ENCODE assay signal across 20 cellular contexts in genomic region chr7:101589052-101589451, GRCh38. TPM values are rescaled to one million over a fixed set of nuclear protein-coding genes. Genes with fewer than 3 reads are reported as not detected.
"Had no signal": no experiment of that assay in that cellular context is flagged by ENCODE, and none has a peak within 500 bp of the region (broad histone marks: within the 10 kb centered on the region; RNA-seq: fewer than 3 reads in every experiment).

No MANE protein-coding gene starts in this region.

- H3K9me3 Mint-ChIP-seq: activated CD4-positive, alpha-beta T cell treated with anti-CD3 and anti-CD28 coated beads, Interleukin-2, amount 10 ng/mL, durations not matched to agents 24 days and 14 days; activated naive CD4-positive, alpha-beta T cell treated with anti-CD3 and anti-CD28 coated beads, Interleukin-2, amount 50 U/mL, for 24 hours; natural killer cell treated with Interleukin-12 subunit alpha and Interleukin-12 subunit beta and Interleukin-15 and Interleukin-18, amount 100 ng/mL, for 72 hours; WTC11 had no signal

- H3K9me3 ChIP-seq: esophagus muscularis mucosa, left lung, psoas muscle, right lobe of liver, spleen, tibial nerve had no signal

- H3K4me3 Mint-ChIP-seq: activated CD4-positive, alpha-beta T cell treated with anti-CD3 and anti-CD28 coated beads, Interleukin-2, amount 10 ng/mL, durations not matched to agents 24 days and 14 days; activated naive CD4-positive, alpha-beta T cell treated with anti-CD3 and anti-CD28 coated beads, Interleukin-2, amount 50 U/mL, for 24 hours; natural killer cell treated with Interleukin-12 subunit alpha and Interleukin-12 subunit beta and Interleukin-15 and Interleukin-18, amount 100 ng/mL, for 72 hours; stimulated activated memory B cell treated with anti-CD40 and anti-IgM and Interleukin-4, amounts not matched to agents 10 μg/mL and 1 μg/mL and 100 μg/mL, for 72 hours; T-helper 17 cell; WTC11 had no signal

- H3K27ac ChIP-seq: esophagus muscularis mucosa, foreskin keratinocyte, left lung, psoas muscle, right lobe of liver, spleen, tibial nerve had no signal

- H3K4me3 ChIP-seq: esophagus muscularis mucosa, left lung, psoas muscle, right lobe of liver, spleen, tibial nerve had no signal

- H3K27ac Mint-ChIP-seq: activated CD4-positive, alpha-beta T cell treated with anti-CD3 and anti-CD28 coated beads, Interleukin-2, amount 10 ng/mL, durations not matched to agents 24 days and 14 days; activated naive CD4-positive, alpha-beta T cell treated with anti-CD3 and anti-CD28 coated beads, Interleukin-2, amount 50 U/mL, for 24 hours; natural killer cell treated with Interleukin-12 subunit alpha and Interleukin-12 subunit beta and Interleukin-15 and Interleukin-18, amount 100 ng/mL, for 72 hours; stimulated activated memory B cell treated with anti-CD40 and anti-IgM and Interleukin-4, amounts not matched to agents 10 μg/mL and 1 μg/mL and 100 μg/mL, for 72 hours; WTC11 had no signal

- ATAC-seq: foreskin keratinocyte; left lung; natural killer cell treated with Interleukin-12 subunit alpha and Interleukin-12 subunit beta and Interleukin-15 and Interleukin-18, amount 100 ng/mL, for 72 hours; psoas muscle; right lobe of liver; stimulated activated memory B cell treated with anti-CD40 and anti-IgM and Interleukin-4, amounts not matched to agents 10 μg/mL and 1 μg/mL and 100 μg/mL, for 72 hours; T-helper 17 cell; WTC11 had no signal

- H3K27me3 Mint-ChIP-seq: activated CD4-positive, alpha-beta T cell treated with anti-CD3 and anti-CD28 coated beads, Interleukin-2, amount 10 ng/mL, durations not matched to agents 24 days and 14 days; activated naive CD4-positive, alpha-beta T cell treated with anti-CD3 and anti-CD28 coated beads, Interleukin-2, amount 50 U/mL, for 24 hours had no signal

- H3K4me1 Mint-ChIP-seq: activated CD4-positive, alpha-beta T cell treated with anti-CD3 and anti-CD28 coated beads, Interleukin-2, amount 10 ng/mL, durations not matched to agents 24 days and 14 days; activated naive CD4-positive, alpha-beta T cell treated with anti-CD3 and anti-CD28 coated beads, Interleukin-2, amount 50 U/mL, for 24 hours; stimulated activated memory B cell treated with anti-CD40 and anti-IgM and Interleukin-4, amounts not matched to agents 10 μg/mL and 1 μg/mL and 100 μg/mL, for 72 hours; WTC11 had no signal

- H3K36me3 Mint-ChIP-seq: activated naive CD4-positive, alpha-beta T cell treated with anti-CD3 and anti-CD28 coated beads, Interleukin-2, amount 50 U/mL, for 24 hours; natural killer cell treated with Interleukin-12 subunit alpha and Interleukin-12 subunit beta and Interleukin-15 and Interleukin-18, amount 100 ng/mL, for 72 hours; stimulated activated memory B cell treated with anti-CD40 and anti-IgM and Interleukin-4, amounts not matched to agents 10 μg/mL and 1 μg/mL and 100 μg/mL, for 72 hours; WTC11 had no signal

- DNase-seq: activated CD4-positive, alpha-beta T cell treated with anti-CD3 and anti-CD28 coated beads, Interleukin-2, amount 10 ng/mL, durations not matched to agents 24 days and 14 days; activated effector memory CD4-positive, alpha-beta T cell treated with Interleukin-2 at 50 U/mL for 16 hours; activated T-cell treated with anti-CD3 and anti-CD28 coated beads, Interleukin-2, amount 50 U/mL, for 1 hour; amniotic stem cell; foreskin keratinocyte; islet precursor cell; left lung; occipital lobe; psoas muscle; spleen; stimulated activated CD4-positive, alpha-beta T cell treated with anti-CD3 and anti-CD28 coated beads, Interleukin-1b, Interleukin-23, amount 100 ng/mL, for 48 hours; T-helper 17 cell had no signal

- H3K27me3 ChIP-seq: esophagus muscularis mucosa, left lung, right lobe of liver, spleen, tibial nerve had no signal

- H3K36me3 ChIP-seq: esophagus muscularis mucosa, left lung, right lobe of liver, spleen, tibial nerve had no signal

- H3K4me1 ChIP-seq: esophagus muscularis mucosa, foreskin keratinocyte, left lung, psoas muscle, right lobe of liver, spleen, tibial nerve had no signal

RNA-seq across cellular contexts. Expression of gene MYL10, which starts 40.0 kb away (rescaled TPM):
- total RNA-seq: activated CD4-positive, alpha-beta T cell treated with anti-CD3 and anti-CD28 coated beads, Interleukin-2, amount 10 ng/mL, durations not matched to agents 24 days and 14 days; cerebellum; esophagus muscularis mucosa; foreskin keratinocyte; left lung; natural killer cell treated with Interleukin-12 subunit alpha and Interleukin-12 subunit beta and Interleukin-15 and Interleukin-18, amount 100 ng/mL, for 72 hours; occipital lobe; psoas muscle; right lobe of liver; spleen; T-helper 17 cell; tibial nerve; WTC11 had no signal
- polyA plus RNA-seq: foreskin keratinocyte, spleen had no signal
